1 cellular context compared by ENCODE assay signal in the genomic region with DNA sequence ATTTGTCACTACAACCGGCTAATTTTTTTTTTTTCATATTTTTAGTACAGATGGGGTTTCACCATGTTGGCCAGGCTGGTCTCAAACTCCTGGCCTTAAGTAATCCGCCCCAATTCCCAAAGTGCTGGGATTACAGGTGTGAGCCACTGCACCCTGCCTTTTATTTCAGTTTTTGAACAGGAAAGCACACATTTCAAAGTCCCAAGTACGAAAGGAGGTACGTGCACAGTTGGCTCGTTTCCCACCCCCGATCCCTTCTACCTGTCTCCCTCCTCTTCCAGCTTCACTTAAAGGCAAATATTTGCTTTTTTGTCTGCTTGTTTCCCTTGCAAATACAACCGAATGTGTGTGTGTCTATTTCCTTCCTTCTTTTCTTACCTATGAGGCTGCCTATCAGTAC.
A peak's percentile ranks its signal among the peaks of the same experiment; 100 is the strongest.
TF ChIP-seq lines count a peak whose summit lies in the region.

No MANE protein-coding gene starts in this region.

TF ChIP-seq in HepG2, 621 proteins besides CTCF, POLR2A, EP300 and RAD21 (continued from another document):
- no peak for TF ChIP-seq TBX3 (IDR thresholded peaks at IDR 0.05; ENCODE audit: borderline replicate concordance)
- TF ChIP-seq MTA3 (CRISPR knock-in tag; IDR thresholded peaks at IDR 0.05) = no peak
- TF ChIP-seq TCF7L2 (IDR thresholded peaks at IDR 0.05; ENCODE audit: low read depth, low read length) = no peak
- peak; percentile 10; the same call in 1 of the 2 replicates for TF ChIP-seq ZNF12 (CRISPR knock-in tag; IDR thresholded peaks at IDR 0.05)
- no peak for TF ChIP-seq AKAP8 (CRISPR knock-in tag; IDR thresholded peaks at IDR 0.05)
- TF ChIP-seq, protein P1, sequence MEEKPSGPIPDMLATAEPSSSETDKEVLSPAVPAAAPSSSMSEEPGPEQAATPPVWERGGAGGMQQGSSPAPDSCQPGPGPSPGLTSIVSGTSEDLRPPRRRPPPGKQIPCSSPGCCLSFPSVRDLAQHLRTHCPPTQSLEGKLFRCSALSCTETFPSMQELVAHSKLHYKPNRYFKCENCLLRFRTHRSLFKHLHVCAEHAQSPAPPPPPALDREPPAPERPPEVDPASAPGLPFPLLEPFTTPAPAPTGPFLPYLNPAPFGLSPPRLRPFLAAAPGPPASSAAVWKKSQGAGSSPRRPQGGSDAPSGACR (CRISPR knock-in tag; IDR thresholded peaks at IDR 0.05) = 0 out of 2 replicates have a peak, but pooled peaks have one; percentile 52
- no peak for TF ChIP-seq ZNF446 (CRISPR knock-in tag; IDR thresholded peaks at IDR 0.05)
- no peak; the same call in 1 of the 2 replicates for TF ChIP-seq GABPB1 (CRISPR knock-in tag; IDR thresholded peaks at IDR 0.05)
- no peak for TF ChIP-seq SNRNP70 (IDR thresholded peaks at IDR 0.05; ENCODE audit: low read depth, low read length)
- no peak for TF ChIP-seq NFYB (CRISPR knock-in tag; IDR thresholded peaks at IDR 0.05)
- no peak; the same call in 1 of the 2 replicates for TF ChIP-seq ZNF557 (CRISPR knock-in tag; IDR thresholded peaks at IDR 0.05)
- TF ChIP-seq, protein P2, sequence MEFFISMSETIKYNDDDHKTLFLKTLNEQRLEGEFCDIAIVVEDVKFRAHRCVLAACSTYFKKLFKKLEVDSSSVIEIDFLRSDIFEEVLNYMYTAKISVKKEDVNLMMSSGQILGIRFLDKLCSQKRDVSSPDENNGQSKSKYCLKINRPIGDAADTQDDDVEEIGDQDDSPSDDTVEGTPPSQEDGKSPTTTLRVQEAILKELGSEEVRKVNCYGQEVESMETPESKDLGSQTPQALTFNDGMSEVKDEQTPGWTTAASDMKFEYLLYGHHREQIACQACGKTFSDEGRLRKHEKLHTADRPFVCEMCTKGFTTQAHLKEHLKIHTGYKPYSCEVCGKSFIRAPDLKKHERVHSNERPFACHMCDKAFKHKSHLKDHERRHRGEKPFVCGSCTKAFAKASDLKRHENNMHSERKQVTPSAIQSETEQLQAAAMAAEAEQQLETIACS (CRISPR knock-in tag; IDR thresholded peaks at IDR 0.05) = no peak
- TF ChIP-seq, protein P3, sequence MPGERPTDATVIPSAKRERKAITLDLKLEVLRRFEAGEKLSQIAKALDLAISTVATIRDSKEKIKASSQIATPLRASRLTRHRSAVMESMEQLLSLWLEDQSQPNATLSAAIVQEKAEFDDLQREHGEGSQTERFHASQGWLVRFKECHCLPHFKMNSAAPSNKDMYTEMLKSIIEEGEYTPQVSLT (CRISPR knock-in tag; IDR thresholded peaks at IDR 0.05; ENCODE audit: borderline replicate concordance, low read depth) = no peak
- TF ChIP-seq ZNF737 (CRISPR knock-in tag; IDR thresholded peaks at IDR 0.05; ENCODE audit: borderline replicate concordance) = no peak
- no peak for TF ChIP-seq CAMTA2 (CRISPR knock-in tag; IDR thresholded peaks at IDR 0.05; ENCODE audit: borderline replicate concordance)
- TF ChIP-seq ZNF75D (CRISPR knock-in tag; IDR thresholded peaks at IDR 0.05; ENCODE audit: borderline replicate concordance) = no peak
- no peak for TF ChIP-seq ZFP62 (CRISPR knock-in tag; IDR thresholded peaks at IDR 0.05)
- TF ChIP-seq, protein P4, sequence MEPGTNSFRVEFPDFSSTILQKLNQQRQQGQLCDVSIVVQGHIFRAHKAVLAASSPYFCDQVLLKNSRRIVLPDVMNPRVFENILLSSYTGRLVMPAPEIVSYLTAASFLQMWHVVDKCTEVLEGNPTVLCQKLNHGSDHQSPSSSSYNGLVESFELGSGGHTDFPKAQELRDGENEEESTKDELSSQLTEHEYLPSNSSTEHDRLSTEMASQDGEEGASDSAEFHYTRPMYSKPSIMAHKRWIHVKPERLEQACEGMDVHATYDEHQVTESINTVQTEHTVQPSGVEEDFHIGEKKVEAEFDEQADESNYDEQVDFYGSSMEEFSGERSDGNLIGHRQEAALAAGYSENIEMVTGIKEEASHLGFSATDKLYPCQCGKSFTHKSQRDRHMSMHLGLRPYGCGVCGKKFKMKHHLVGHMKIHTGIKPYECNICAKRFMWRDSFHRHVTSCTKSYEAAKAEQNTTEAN (CRISPR knock-in tag; conservative IDR thresholded peaks at IDR 0.05) = 0 out of 2 replicates have a peak, but pooled peaks have one; percentile 27
- no peak for TF ChIP-seq ZSCAN20 (CRISPR knock-in tag; IDR thresholded peaks at IDR 0.05; ENCODE audit: borderline replicate concordance)
- TF ChIP-seq, protein P5, sequence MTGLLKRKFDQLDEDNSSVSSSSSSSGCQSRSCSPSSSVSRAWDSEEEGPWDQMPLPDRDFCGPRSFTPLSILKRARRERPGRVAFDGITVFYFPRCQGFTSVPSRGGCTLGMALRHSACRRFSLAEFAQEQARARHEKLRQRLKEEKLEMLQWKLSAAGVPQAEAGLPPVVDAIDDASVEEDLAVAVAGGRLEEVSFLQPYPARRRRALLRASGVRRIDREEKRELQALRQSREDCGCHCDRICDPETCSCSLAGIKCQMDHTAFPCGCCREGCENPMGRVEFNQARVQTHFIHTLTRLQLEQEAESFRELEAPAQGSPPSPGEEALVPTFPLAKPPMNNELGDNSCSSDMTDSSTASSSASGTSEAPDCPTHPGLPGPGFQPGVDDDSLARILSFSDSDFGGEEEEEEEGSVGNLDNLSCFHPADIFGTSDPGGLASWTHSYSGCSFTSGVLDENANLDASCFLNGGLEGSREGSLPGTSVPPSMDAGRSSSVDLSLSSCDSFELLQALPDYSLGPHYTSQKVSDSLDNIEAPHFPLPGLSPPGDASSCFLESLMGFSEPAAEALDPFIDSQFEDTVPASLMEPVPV (CRISPR knock-in tag; IDR thresholded peaks at IDR 0.05) = peak; percentile 44; the same call in 1 of the 2 replicates
- TF ChIP-seq ZFX (CRISPR knock-in tag; IDR thresholded peaks at IDR 0.05; ENCODE audit: low read depth) = no peak
- TF ChIP-seq, protein P6, sequence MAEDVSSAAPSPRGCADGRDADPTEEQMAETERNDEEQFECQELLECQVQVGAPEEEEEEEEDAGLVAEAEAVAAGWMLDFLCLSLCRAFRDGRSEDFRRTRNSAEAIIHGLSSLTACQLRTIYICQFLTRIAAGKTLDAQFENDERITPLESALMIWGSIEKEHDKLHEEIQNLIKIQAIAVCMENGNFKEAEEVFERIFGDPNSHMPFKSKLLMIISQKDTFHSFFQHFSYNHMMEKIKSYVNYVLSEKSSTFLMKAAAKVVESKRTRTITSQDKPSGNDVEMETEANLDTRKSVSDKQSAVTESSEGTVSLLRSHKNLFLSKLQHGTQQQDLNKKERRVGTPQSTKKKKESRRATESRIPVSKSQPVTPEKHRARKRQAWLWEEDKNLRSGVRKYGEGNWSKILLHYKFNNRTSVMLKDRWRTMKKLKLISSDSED (CRISPR knock-in tag; IDR thresholded peaks at IDR 0.05) = no peak
- TF ChIP-seq ZNF143 (CRISPR knock-in tag; IDR thresholded peaks at IDR 0.05) = no peak
- TF ChIP-seq ZNF713 (CRISPR knock-in tag; IDR thresholded peaks at IDR 0.05) = no peak
- TF ChIP-seq, protein P7, sequence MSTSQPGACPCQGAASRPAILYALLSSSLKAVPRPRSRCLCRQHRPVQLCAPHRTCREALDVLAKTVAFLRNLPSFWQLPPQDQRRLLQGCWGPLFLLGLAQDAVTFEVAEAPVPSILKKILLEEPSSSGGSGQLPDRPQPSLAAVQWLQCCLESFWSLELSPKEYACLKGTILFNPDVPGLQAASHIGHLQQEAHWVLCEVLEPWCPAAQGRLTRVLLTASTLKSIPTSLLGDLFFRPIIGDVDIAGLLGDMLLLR (CRISPR knock-in tag; IDR thresholded peaks at IDR 0.05) = no peak
- TF ChIP-seq ATF1 (CRISPR knock-in tag; IDR thresholded peaks at IDR 0.05) = no peak
- TF ChIP-seq, protein P8, sequence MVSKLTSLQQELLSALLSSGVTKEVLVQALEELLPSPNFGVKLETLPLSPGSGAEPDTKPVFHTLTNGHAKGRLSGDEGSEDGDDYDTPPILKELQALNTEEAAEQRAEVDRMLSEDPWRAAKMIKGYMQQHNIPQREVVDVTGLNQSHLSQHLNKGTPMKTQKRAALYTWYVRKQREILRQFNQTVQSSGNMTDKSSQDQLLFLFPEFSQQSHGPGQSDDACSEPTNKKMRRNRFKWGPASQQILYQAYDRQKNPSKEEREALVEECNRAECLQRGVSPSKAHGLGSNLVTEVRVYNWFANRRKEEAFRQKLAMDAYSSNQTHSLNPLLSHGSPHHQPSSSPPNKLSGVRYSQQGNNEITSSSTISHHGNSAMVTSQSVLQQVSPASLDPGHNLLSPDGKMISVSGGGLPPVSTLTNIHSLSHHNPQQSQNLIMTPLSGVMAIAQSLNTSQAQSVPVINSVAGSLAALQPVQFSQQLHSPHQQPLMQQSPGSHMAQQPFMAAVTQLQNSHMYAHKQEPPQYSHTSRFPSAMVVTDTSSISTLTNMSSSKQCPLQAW (CRISPR knock-in tag; IDR thresholded peaks at IDR 0.05) = peak; percentile 74; the same call in 1 of the 2 replicates
- TF ChIP-seq, protein P9, sequence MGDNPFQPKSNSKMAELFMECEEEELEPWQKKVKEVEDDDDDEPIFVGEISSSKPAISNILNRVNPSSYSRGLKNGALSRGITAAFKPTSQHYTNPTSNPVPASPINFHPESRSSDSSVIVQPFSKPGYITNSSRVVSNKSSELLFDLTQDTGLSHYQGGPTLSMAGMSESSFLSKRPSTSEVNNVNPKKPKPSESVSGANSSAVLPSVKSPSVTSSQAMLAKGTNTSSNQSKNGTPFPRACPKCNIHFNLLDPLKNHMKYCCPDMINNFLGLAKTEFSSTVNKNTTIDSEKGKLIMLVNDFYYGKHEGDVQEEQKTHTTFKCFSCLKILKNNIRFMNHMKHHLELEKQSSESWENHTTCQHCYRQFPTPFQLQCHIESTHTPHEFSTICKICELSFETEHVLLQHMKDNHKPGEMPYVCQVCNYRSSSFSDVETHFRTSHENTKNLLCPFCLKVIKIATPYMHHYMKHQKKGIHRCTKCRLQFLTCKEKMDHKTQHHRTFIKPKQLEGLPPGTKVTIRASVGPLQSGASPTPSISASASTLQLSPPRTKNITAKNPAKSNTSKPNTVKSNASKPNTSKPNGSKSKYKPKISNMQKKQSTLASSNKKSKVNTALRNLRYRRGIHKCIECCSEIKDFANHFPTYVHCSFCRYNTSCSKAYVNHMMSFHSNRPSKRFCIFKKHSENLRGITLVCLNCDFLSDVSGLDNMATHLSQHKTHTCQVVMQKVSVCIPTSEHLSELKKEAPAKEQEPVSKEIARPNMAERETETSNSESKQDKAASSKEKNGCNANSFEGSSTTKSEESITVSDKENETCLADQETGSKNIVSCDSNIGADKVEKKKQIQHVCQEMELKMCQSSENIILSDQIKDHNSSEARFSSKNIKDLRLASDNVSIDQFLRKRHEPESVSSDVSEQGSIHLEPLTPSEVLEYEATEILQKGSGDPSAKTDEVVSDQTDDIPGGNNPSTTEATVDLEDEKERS (CRISPR knock-in tag; IDR thresholded peaks at IDR 0.05) = 0 out of 2 replicates have a peak, but pooled peaks have one; percentile 42
- TF ChIP-seq PHF5A (CRISPR knock-in tag; IDR thresholded peaks at IDR 0.05; ENCODE audit: low read depth, unreplicated experiment) = no peak
- peak; percentile 90 for TF ChIP-seq FOXA3 (CRISPR knock-in tag; IDR thresholded peaks at IDR 0.05)
- TF ChIP-seq, protein P10, sequence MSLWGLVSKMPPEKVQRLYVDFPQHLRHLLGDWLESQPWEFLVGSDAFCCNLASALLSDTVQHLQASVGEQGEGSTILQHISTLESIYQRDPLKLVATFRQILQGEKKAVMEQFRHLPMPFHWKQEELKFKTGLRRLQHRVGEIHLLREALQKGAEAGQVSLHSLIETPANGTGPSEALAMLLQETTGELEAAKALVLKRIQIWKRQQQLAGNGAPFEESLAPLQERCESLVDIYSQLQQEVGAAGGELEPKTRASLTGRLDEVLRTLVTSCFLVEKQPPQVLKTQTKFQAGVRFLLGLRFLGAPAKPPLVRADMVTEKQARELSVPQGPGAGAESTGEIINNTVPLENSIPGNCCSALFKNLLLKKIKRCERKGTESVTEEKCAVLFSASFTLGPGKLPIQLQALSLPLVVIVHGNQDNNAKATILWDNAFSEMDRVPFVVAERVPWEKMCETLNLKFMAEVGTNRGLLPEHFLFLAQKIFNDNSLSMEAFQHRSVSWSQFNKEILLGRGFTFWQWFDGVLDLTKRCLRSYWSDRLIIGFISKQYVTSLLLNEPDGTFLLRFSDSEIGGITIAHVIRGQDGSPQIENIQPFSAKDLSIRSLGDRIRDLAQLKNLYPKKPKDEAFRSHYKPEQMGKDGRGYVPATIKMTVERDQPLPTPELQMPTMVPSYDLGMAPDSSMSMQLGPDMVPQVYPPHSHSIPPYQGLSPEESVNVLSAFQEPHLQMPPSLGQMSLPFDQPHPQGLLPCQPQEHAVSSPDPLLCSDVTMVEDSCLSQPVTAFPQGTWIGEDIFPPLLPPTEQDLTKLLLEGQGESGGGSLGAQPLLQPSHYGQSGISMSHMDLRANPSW (CRISPR knock-in tag; IDR thresholded peaks at IDR 0.05; ENCODE audit: borderline replicate concordance) = no peak
- no peak for TF ChIP-seq ZNF326 (CRISPR knock-in tag; IDR thresholded peaks at IDR 0.05; ENCODE audit: borderline replicate concordance)
- TF ChIP-seq, protein P11, sequence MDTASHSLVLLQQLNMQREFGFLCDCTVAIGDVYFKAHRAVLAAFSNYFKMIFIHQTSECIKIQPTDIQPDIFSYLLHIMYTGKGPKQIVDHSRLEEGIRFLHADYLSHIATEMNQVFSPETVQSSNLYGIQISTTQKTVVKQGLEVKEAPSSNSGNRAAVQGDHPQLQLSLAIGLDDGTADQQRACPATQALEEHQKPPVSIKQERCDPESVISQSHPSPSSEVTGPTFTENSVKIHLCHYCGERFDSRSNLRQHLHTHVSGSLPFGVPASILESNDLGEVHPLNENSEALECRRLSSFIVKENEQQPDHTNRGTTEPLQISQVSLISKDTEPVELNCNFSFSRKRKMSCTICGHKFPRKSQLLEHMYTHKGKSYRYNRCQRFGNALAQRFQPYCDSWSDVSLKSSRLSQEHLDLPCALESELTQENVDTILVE (CRISPR knock-in tag; IDR thresholded peaks at IDR 0.05) = no peak
- TF ChIP-seq REPIN1 (CRISPR knock-in tag; IDR thresholded peaks at IDR 0.05; ENCODE audit: borderline replicate concordance, low read depth) = peak; percentile 57; the same call in 1 of the 2 replicates
- no peak for TF ChIP-seq MBD4 (IDR thresholded peaks at IDR 0.05; ENCODE audit: borderline replicate concordance, low read length)
- TF ChIP-seq PCBP1 (IDR thresholded peaks at IDR 0.05; ENCODE audit: borderline replicate concordance, low read depth, low read length) = no peak
- no peak for TF ChIP-seq NFE2L2 (IDR thresholded peaks at IDR 0.05; ENCODE audit: low read length)
- no peak for TF ChIP-seq ZC3H4 (CRISPR knock-in tag; IDR thresholded peaks at IDR 0.05; ENCODE audit: borderline replicate concordance)
- TF ChIP-seq RARG (CRISPR knock-in tag; IDR thresholded peaks at IDR 0.05; ENCODE audit: low read depth) = no peak
- no peak for TF ChIP-seq TP53 (CRISPR knock-in tag; conservative IDR thresholded peaks at IDR 0.05)
- no peak for TF ChIP-seq KLF6 (CRISPR knock-in tag; IDR thresholded peaks at IDR 0.05)
TF ChIP-seq in HepG2: peak in this region for 141.
